ENCODE assay signal across 20 cellular contexts in genomic region chr2:99484205-99484604, GRCh38. TPM values are rescaled to one million over a fixed set of nuclear protein-coding genes. Genes with fewer than 3 reads are reported as not detected.
DNase-seq lines count a peak whose midpoint lies in the region; ATAC-seq and TF ChIP-seq lines count a peak whose summit lies in the region.
"Had no signal": no experiment of that assay in that cellular context is flagged by ENCODE, and none has a peak within 500 bp of the region (broad histone marks: within the 10 kb centered on the region; RNA-seq: fewer than 3 reads in every experiment).

No MANE protein-coding gene starts in this region.

- H3K27me3 ChIP-seq in mammary epithelial cell (ENCODE audit: insufficient read depth, low read length) (no peaks in the 10 kb centered on the region), breast epithelium (no peaks in the 10 kb centered on the region)

- WGBS in mammary epithelial cell (ENCODE audit: low coverage, missing lambda C conversion rate): 4% methylated on average over 2 of the region's 2 CpGs
- WGBS in urinary bladder: 64% methylated on average over 2 of the region's 2 CpGs

- no peak overlapping the region for H2AFZ ChIP-seq in mammary epithelial cell (ENCODE audit: low read depth, low read length)
- H2AFZ ChIP-seq: PC-9 had no signal

- no peak for DNase-seq in mammary epithelial cell
- no peak for DNase-seq in breast epithelium (ENCODE audit: low spot score in 2 of 2)
- DNase-seq in mesothelial cell of epicardium (ENCODE audit: low spot score in 2 of 2, unreplicated experiment in 2 of 2): no peak
- no peak for DNase-seq in NCI-H1417 (lab: John Stamatoyannopoulos, UW)
- no peak for DNase-seq in NCI-H345 (lab: John Stamatoyannopoulos, UW)
- DNase-seq: DMS 273 treated with DMSO at 0.1 percent for 48 hours, GF-D8, HCEC 1CT, NCI-H1105, NCI-H187, NCI-H226, NCI-H526, PC-9, SIG-M5 had no signal

- CTCF ChIA-PET in mammary epithelial cell (lab: Charles Lee; ENCODE audit: low non-redundant PET): no interaction called here

- peaks cover 0 to 3% (median 0%) of the 10 kb centered on the region in 5 experiments for H3K9me3 Mint-ChIP-seq in brain
- H3K9me3 Mint-ChIP-seq in mesothelial cell of epicardium: no peaks in the 10 kb centered on the region

- TF ChIP-seq POLR2A in breast epithelium (IDR thresholded peaks at IDR 0.05): no peak

- in situ Hi-C loops in mammary epithelial cell (cut with MboI; ENCODE audit: low sequenced_read_pairs in 2 of 2): loop anchor here in 1 of 2 donors (25.0 kb wide), 1 partner anchor 322 kb away; the partner anchor contains the start of genes LIPT1 and TSGA10

- H3K4me1 Mint-ChIP-seq in brain (peaks cover 74% of the 10 kb centered on the region), mesothelial cell of epicardium (peaks cover 43% of the 10 kb centered on the region)

- no TSS peak for BruUV-seq in mammary epithelial cell (replicated peaks; lab: Mats Ljungman, UMichigan)

- dilution Hi-C loops in mammary epithelial cell (cut with HindIII; ENCODE audit: low sequenced_read_pairs): no loop called here

- H3K4me3 ChIP-seq in mammary epithelial cell (replicated peaks in 1 of 3; ENCODE audit: insufficient read depth in 1 of 3, low read depth in 2 of 3, low read length in 3 of 3) (peak overlapping the region in 2 of 3 experiments; percentile 0 to 16), breast epithelium (no peak overlapping the region), urinary bladder (ENCODE audit: low read depth, low read length) (no peak overlapping the region)
- H3K4me3 ChIP-seq: PC-9 had no signal

- no peaks in the 10 kb centered on the region for H3K36me3 ChIP-seq in mammary epithelial cell (ENCODE audit: insufficient read depth, low read length)
- H3K36me3 ChIP-seq in breast epithelium: no peaks in the 10 kb centered on the region
- H3K36me3 ChIP-seq in urinary bladder (ENCODE audit: insufficient read depth): no peaks in the 10 kb centered on the region

- no peak for ATAC-seq in HG03045 (IDR thresholded peaks at IDR 0.05; ENCODE audit: unreplicated experiment)

- H3K27ac ChIP-seq in mammary epithelial cell (ENCODE audit: insufficient read depth, low read depth, low read length) (peak overlapping the region; percentile 42), breast epithelium (no peak overlapping the region), urinary bladder (ENCODE audit: low read depth) (peak overlapping the region; percentile 16)
- H3K27ac ChIP-seq: 22Rv1, PC-9, RWPE1 had no signal

- H3K36me3 Mint-ChIP-seq in brain (peaks cover 9% of the 10 kb centered on the region), mesothelial cell of epicardium (no peaks in the 10 kb centered on the region)

- peaks cover 100% of the 10 kb centered on the region for H3K79me2 ChIP-seq in mammary epithelial cell (ENCODE audit: insufficient read depth, low read length)

- H3K27ac Mint-ChIP-seq in brain (peak overlapping the region in 1 of 5 experiments; percentile 17), mesothelial cell of epicardium (peak overlapping the region; percentile 22)
- H3K27ac Mint-ChIP-seq: B cell had no signal

- no peak for TF ChIP-seq CTCF in mammary epithelial cell (conservative IDR thresholded peaks at IDR 0.05 in 1 of 2, IDR thresholded peaks at IDR 0.05 in 1 of 2; ENCODE audit: extremely low read depth in 1 of 2, insufficient read depth in 1 of 2, low read depth in 1 of 2, low read length in 2 of 2)
- no peak for TF ChIP-seq CTCF in breast epithelium (IDR thresholded peaks at IDR 0.05)
- TF ChIP-seq CTCF in brain (conservative IDR thresholded peaks at IDR 0.05): no peak
- no peak for TF ChIP-seq CTCF in mesothelial cell of epicardium (IDR thresholded peaks at IDR 0.05; ENCODE audit: unreplicated experiment)

- peak overlapping the region; percentile 52 for H3K9ac ChIP-seq in mammary epithelial cell (ENCODE audit: insufficient read depth, low read length)

- H3K4me3 Mint-ChIP-seq in brain (peak overlapping the region in 3 of 5 experiments; percentile 55 to 84 (median 67)), mesothelial cell of epicardium (no peak overlapping the region)
- H3K4me3 Mint-ChIP-seq: B cell had no signal

- H3K4me1 ChIP-seq in mammary epithelial cell (ENCODE audit: insufficient read depth, low read length) (peaks cover 54% of the 10 kb centered on the region), breast epithelium (peaks cover 4 to 18% of the 10 kb centered on the region in 2 donors), urinary bladder (ENCODE audit: insufficient read depth) (peaks cover 2% of the 10 kb centered on the region)

- H3K27me3 Mint-ChIP-seq in brain (peaks cover 11% of the 10 kb centered on the region), mesothelial cell of epicardium (ENCODE audit: low read depth) (no peaks in the 10 kb centered on the region)
- H3K27me3 Mint-ChIP-seq: B cell had no signal

- H3K9me3 ChIP-seq in mammary epithelial cell (replicated peaks; ENCODE audit: insufficient read depth, low read length): no peaks in the 10 kb centered on the region
- no peaks in the 10 kb centered on the region for H3K9me3 ChIP-seq in breast epithelium

- H3K4me2 ChIP-seq in mammary epithelial cell (ENCODE audit: insufficient read depth, low read depth, low read length): peak overlapping the region; percentile 52
- H3K4me2 ChIP-seq: PC-9 had no signal

- intact Hi-C loops in mammary epithelial cell (cut with micrococcal nuclease) (no loop called here), breast epithelium (cut with DNase I; ENCODE audit: low total_unique reads) (no loop called here)

- no peaks in the 10 kb centered on the region for H4K20me1 ChIP-seq in mammary epithelial cell (ENCODE audit: insufficient read depth, low read length)

RNA-seq across cellular contexts. Expression of gene REV1, which starts 5.6 kb away (rescaled TPM):
- 10 to 100 TPM; 36.3 to 38.4 TPM for total RNA-seq in mammary epithelial cell
- 17.9 TPM for polyA plus RNA-seq in mammary epithelial cell
- polyA minus RNA-seq in mammary epithelial cell: 27.6 TPM
- total RNA-seq in breast epithelium: 10 to 100 TPM; 40.8 to 89.1 (median 78.0) TPM
- 8.6 TPM for polyA plus RNA-seq in brain (ENCODE audit: insufficient read depth, low read depth, low replicate concordance)
- total RNA-seq in mesothelial cell of epicardium: 52.5 to 58.7 TPM (median 53.3 TPM) in 3 replicates
- total RNA-seq in urinary bladder: 134 TPM
- 21.0 TPM for polyA plus RNA-seq in urinary bladder

Comparison
In these comparisons a context has a peak if more than half of its experiments do, and no peak if none do; other contexts are left out.
1. H3K27ac ChIP-seq: peak in mammary epithelial cell (single experiment) and urinary bladder (single experiment); none in breast epithelium (0 of 2).
2. H3K4me3 ChIP-seq: peak in mammary epithelial cell (2 of 3); none in breast epithelium (0 of 3) and urinary bladder (single experiment).